ENCODE assay signal across 15 cellular contexts in genomic region chr18:45166341-45167108, GRCh38.
DNase-seq lines count a peak whose midpoint lies in the region; ATAC-seq and TF ChIP-seq lines count a peak whose summit lies in the region.
"Had no signal": no experiment of that assay in that cellular context is flagged by ENCODE, and none has a peak within 500 bp of the region (broad histone marks: within the 10 kb centered on the region; RNA-seq: fewer than 3 reads in every experiment).

No MANE protein-coding gene starts in this region.

- H3K4me1 ChIP-seq in PC-9 (replicated peaks; ENCODE audit: insufficient read depth) (peaks cover 65% of the 10 kb centered on the region), vagina (peaks cover 4% of the 10 kb centered on the region)

- H3K9me3 ChIP-seq in PC-9 (ENCODE audit: insufficient read depth, low read depth), result no peaks in the 10 kb centered on the region; the same call in 1 of the 2 replicates
- H3K9me3 ChIP-seq in vagina, result no peaks in the 10 kb centered on the region
- H3K9me3 ChIP-seq: spleen had no signal

- TF ChIP-seq CTCF in PC-9 (conservative IDR thresholded peaks at IDR 0.05) (no peak), retinal pigment epithelial cell (conservative IDR thresholded peaks at IDR 0.05; ENCODE audit: low read depth, low read length) (no peak), vagina (IDR thresholded peaks at IDR 0.05) (no peak)

- DNase-seq in EH (ENCODE audit: low read depth), result peak; percentile 98
- DNase-seq in PC-9, result peak; percentile 57 to 97
- DNase-seq in retinal pigment epithelial cell (ENCODE audit: low read depth), result peak; percentile 85
- DNase-seq in NAMALWA (ENCODE audit: low spot score), result no peak
- no peak for DNase-seq in NCI-H1417 (lab: John Stamatoyannopoulos, UW)
- no peak for DNase-seq in vagina (ENCODE audit: extremely low spot score in 2 of 2)
- DNase-seq: activated CD4-positive, alpha-beta T cell treated with anti-CD3 and anti-CD28 coated beads, Interleukin-2, amount 50 U/mL, for 48 hours; activated naive CD8-positive, alpha-beta T cell treated with anti-CD3 and anti-CD28 coated beads, Interleukin-2, amount 10 ng/mL, durations not matched to agents 7 days and 5 days; DND-41; NCI-H1694 treated with DMSO at 0.1 percent for 48 hours; spleen; stimulated activated naive CD4-positive, alpha-beta T cell had no signal

- intact Hi-C loops in PC-9 (cut with micrococcal nuclease; ENCODE audit: unreplicated experiment) (no loop called here), vagina (cut with DNase I) (no loop called here)

- no TSS peak for BruUV-seq in PC-9 (replicated peaks; lab: Mats Ljungman, UMichigan)

- no peaks in the 10 kb centered on the region for H3K36me3 ChIP-seq in PC-9 (ENCODE audit: low read depth)
- no peaks in the 10 kb centered on the region for H3K36me3 ChIP-seq in vagina
- H3K36me3 ChIP-seq: spleen had no signal

- H3K27me3 ChIP-seq in PC-9 (ENCODE audit: insufficient read depth, low read depth) (no peaks in the 10 kb centered on the region), vagina (no peaks in the 10 kb centered on the region)
- H3K27me3 ChIP-seq: spleen had no signal

- no peaks in the 10 kb centered on the region for H3K9me2 ChIP-seq in PC-9 (ENCODE audit: insufficient read depth)

- POLR2A ChIA-PET in PC-9 (lab: Charles Lee; ENCODE audit: unreplicated experiment), result no interaction called here

- H2AFZ ChIP-seq in PC-9, result no peak overlapping the region

- H3K4me3 ChIP-seq in PC-9 (peak overlapping the region; percentile 24; the same call in 1 of the 2 replicates), retinal pigment epithelial cell (ENCODE audit: low read length) (no peak overlapping the region), vagina (no peak overlapping the region)
- H3K4me3 ChIP-seq: spleen had no signal

- CTCF ChIA-PET in PC-9 (lab: Charles Lee), result no interaction called here

- no peak for TF ChIP-seq POLR2A in vagina (IDR thresholded peaks at IDR 0.05)

- no peaks in the 10 kb centered on the region for H3K79me2 ChIP-seq in PC-9 (ENCODE audit: low read depth)

- peak overlapping the region; percentile 65 for H3K4me2 ChIP-seq in PC-9

- no peaks in the 10 kb centered on the region for H4K20me1 ChIP-seq in PC-9 (ENCODE audit: insufficient read depth)

- ATAC-seq in esophagus mucosa, result peak; percentile 70
- no peak for ATAC-seq in HG03457 (IDR thresholded peaks at IDR 0.05; ENCODE audit: unreplicated experiment)
- ATAC-seq: Right ventricle myocardium inferior had no signal

- peaks cover 45% of the 10 kb centered on the region for H3F3A ChIP-seq in PC-9 (ENCODE audit: insufficient read depth, low read depth)

- H3K27ac ChIP-seq in PC-9, result peak overlapping the region; percentile 81
- no peak overlapping the region for H3K27ac ChIP-seq in vagina
- H3K27ac ChIP-seq: spleen had no signal

Comparison
In these comparisons a context has a peak if more than half of its experiments do, and no peak if none do; other contexts are left out.
1. DNase-seq: peak in EH (single experiment), PC-9 (2 of 2) and retinal pigment epithelial cell (single experiment); none in NAMALWA (single experiment), NCI-H1417 (0 of 3) and vagina (0 of 2).